Comparison of ENCODE assay signal across 1 cellular context in the genomic region with DNA sequence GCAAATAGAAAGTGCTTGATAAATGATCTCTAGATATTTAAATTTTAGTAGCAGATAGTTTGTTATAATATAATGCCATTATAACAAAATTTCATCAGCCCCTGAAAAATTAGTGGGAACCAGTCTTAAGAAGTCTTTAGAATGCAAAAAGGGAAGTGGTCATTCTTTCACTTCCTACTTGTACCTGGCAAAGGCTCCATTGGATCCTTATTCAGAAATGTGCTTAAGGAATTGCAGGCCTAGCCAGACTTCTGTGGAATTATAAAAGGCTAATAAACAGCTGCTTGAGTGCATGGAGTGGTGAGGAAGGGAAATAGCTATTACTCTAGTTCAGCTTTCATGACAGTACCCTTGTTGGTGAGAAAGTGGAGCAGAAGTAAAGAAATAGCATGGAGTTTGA.
TF ChIP-seq lines count a peak whose summit lies in the region.

No MANE protein-coding gene starts in this region.

TF ChIP-seq in HepG2, 621 proteins besides CTCF, POLR2A, EP300 and RAD21 (continued from another document):
- TF ChIP-seq, protein P1, sequence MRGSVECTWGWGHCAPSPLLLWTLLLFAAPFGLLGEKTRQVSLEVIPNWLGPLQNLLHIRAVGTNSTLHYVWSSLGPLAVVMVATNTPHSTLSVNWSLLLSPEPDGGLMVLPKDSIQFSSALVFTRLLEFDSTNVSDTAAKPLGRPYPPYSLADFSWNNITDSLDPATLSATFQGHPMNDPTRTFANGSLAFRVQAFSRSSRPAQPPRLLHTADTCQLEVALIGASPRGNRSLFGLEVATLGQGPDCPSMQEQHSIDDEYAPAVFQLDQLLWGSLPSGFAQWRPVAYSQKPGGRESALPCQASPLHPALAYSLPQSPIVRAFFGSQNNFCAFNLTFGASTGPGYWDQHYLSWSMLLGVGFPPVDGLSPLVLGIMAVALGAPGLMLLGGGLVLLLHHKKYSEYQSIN (CRISPR knock-in tag; IDR thresholded peaks at IDR 0.05; ENCODE audit: borderline replicate concordance) = no peak
- TF ChIP-seq KLF13 (CRISPR knock-in tag; IDR thresholded peaks at IDR 0.05) = no peak
- no peak for TF ChIP-seq TCF7 (IDR thresholded peaks at IDR 0.05; ENCODE audit: low read depth)
- TF ChIP-seq, protein P2, sequence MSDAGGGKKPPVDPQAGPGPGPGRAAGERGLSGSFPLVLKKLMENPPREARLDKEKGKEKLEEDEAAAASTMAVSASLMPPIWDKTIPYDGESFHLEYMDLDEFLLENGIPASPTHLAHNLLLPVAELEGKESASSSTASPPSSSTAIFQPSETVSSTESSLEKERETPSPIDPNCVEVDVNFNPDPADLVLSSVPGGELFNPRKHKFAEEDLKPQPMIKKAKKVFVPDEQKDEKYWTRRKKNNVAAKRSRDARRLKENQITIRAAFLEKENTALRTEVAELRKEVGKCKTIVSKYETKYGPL (CRISPR knock-in tag; IDR thresholded peaks at IDR 0.05) = no peak
- TF ChIP-seq ZFP62 (CRISPR knock-in tag; IDR thresholded peaks at IDR 0.05) = no peak
- no peak for TF ChIP-seq NRL (CRISPR knock-in tag; IDR thresholded peaks at IDR 0.05; ENCODE audit: borderline replicate concordance)
- TF ChIP-seq MED1 (CRISPR knock-in tag; IDR thresholded peaks at IDR 0.05) = no peak
- no peak for TF ChIP-seq CHD4 (IDR thresholded peaks at IDR 0.05; ENCODE audit: borderline replicate concordance, low read length)
- TF ChIP-seq, protein P3, sequence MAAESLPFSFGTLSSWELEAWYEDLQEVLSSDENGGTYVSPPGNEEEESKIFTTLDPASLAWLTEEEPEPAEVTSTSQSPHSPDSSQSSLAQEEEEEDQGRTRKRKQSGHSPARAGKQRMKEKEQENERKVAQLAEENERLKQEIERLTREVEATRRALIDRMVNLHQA (CRISPR knock-in tag; IDR thresholded peaks at IDR 0.05) = no peak
- TF ChIP-seq, protein P4, sequence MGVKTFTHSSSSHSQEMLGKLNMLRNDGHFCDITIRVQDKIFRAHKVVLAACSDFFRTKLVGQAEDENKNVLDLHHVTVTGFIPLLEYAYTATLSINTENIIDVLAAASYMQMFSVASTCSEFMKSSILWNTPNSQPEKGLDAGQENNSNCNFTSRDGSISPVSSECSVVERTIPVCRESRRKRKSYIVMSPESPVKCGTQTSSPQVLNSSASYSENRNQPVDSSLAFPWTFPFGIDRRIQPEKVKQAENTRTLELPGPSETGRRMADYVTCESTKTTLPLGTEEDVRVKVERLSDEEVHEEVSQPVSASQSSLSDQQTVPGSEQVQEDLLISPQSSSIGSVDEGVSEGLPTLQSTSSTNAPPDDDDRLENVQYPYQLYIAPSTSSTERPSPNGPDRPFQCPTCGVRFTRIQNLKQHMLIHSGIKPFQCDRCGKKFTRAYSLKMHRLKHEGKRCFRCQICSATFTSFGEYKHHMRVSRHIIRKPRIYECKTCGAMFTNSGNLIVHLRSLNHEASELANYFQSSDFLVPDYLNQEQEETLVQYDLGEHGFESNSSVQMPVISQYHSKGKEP (CRISPR knock-in tag; IDR thresholded peaks at IDR 0.05) = no peak
